In the genomic region with DNA sequence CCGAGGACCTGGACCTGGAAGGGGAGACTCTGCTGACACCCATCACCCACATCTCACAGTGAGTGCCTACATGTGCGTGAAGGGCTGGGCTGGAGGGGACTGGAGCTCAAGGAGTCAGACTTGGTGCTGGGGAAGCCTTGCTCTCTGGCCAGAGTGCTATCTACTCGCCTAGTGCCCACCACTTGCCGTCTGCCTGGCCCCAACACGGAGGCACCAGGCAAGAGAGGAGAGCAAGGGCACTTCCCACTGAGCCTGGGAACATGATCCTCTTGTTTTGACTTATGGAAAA, we compare ENCODE assay signal across 16 cellular contexts. TPM values are rescaled to one million over a fixed set of nuclear protein-coding genes. Genes with fewer than 3 reads are reported as not detected.
DNase-seq lines count a peak whose midpoint lies in the region; ATAC-seq and TF ChIP-seq lines count a peak whose summit lies in the region.
"Had no signal": no experiment of that assay in that cellular context is flagged by ENCODE, and none has a peak within 500 bp of the region (broad histone marks: within the 10 kb centered on the region; RNA-seq: fewer than 3 reads in every experiment).

No MANE protein-coding gene starts in this region.

- no peak for TF ChIP-seq CTCF in GM13976 (IDR thresholded peaks at IDR 0.05; ENCODE audit: borderline replicate concordance, control extremely low read depth, extremely low read depth, insufficient read depth, missing control alignments)
- no peak for TF ChIP-seq CTCF in coronary artery (IDR thresholded peaks at IDR 0.05)
- no peak for TF ChIP-seq CTCF in osteoblast (IDR thresholded peaks at IDR 0.05; ENCODE audit: extremely low read depth, low read depth, low read length)

- H3K4me3 Mint-ChIP-seq in activated CD4-positive, alpha-beta T cell treated with anti-CD3 and anti-CD28 coated beads, Interleukin-2, amount 10 ng/mL, durations not matched to agents 24 days and 14 days: no peak overlapping the region
- H3K4me3 Mint-ChIP-seq: CD14-positive monocyte; CD8-positive, alpha-beta T cell had no signal

- H3K36me3 ChIP-seq in osteoblast (ENCODE audit: insufficient read depth, low read length): peaks cover 10% of the 10 kb centered on the region

- H3K4me2 ChIP-seq in osteoblast (ENCODE audit: insufficient read depth, low read length): no peak overlapping the region

- ATAC-seq in HG03520 (IDR thresholded peaks at IDR 0.05; ENCODE audit: unreplicated experiment): no peak
- ATAC-seq: CD8-positive, alpha-beta T cell; HCT116 had no signal

- H3K4me1 ChIP-seq in osteoblast (ENCODE audit: insufficient read depth, low read length): no peaks in the 10 kb centered on the region

- H3K9me3 Mint-ChIP-seq in activated CD4-positive, alpha-beta T cell treated with anti-CD3 and anti-CD28 coated beads, Interleukin-2, amount 10 ng/mL, durations not matched to agents 24 days and 14 days: peaks cover 10% of the 10 kb centered on the region

- H3K9me3 ChIP-seq in osteoblast (ENCODE audit: low read depth, low read length): peaks cover 29% of the 10 kb centered on the region

- DNase-seq in activated CD4-positive, alpha-beta T cell treated with anti-CD3 and anti-CD28 coated beads, Interleukin-2, amount 10 ng/mL, durations not matched to agents 24 days and 14 days: peak; percentile 32
- DNase-seq in activated CD4-positive, alpha-beta T cell treated with anti-CD3 and anti-CD28 coated beads for 1 hour: no peak
- DNase-seq in GM13976 (ENCODE audit: low spot score): peak; percentile 11
- DNase-seq in coronary artery (ENCODE audit: low spot score): peak; percentile 47
- DNase-seq in osteoblast (ENCODE audit: insufficient read length, low spot score, missing footprints): peak; percentile 48
- DNase-seq in DMS79 (lab: John Stamatoyannopoulos, UW): no peak
- no peak for DNase-seq in NCI-H446 (lab: John Stamatoyannopoulos, UW)
- DNase-seq: CD8-positive, alpha-beta T cell; COR-L47; DMS153; DND-41; GDM1 had no signal

- in situ Hi-C loops in GM13976 (cut with MboI; ENCODE audit: low sequenced_read_pairs, unreplicated experiment): no loop called here

- peaks cover 17% of the 10 kb centered on the region for H4K20me1 ChIP-seq in osteoblast (ENCODE audit: insufficient read depth, low read length)

- H3K27ac ChIP-seq in coronary artery (no peak overlapping the region), osteoblast (ENCODE audit: low read depth, low read length) (no peak overlapping the region)
- H3K27ac ChIP-seq: 22Rv1 had no signal

- peaks cover 10% of the 10 kb centered on the region for H3K36me3 Mint-ChIP-seq in activated CD4-positive, alpha-beta T cell treated with anti-CD3 and anti-CD28 coated beads, Interleukin-2, amount 10 ng/mL, durations not matched to agents 24 days and 14 days (ENCODE audit: low read depth)

- H3K4me3 ChIP-seq in coronary artery (no peak overlapping the region), osteoblast (ENCODE audit: insufficient read depth, low read length) (no peak overlapping the region)

- H3K27me3 Mint-ChIP-seq in activated CD4-positive, alpha-beta T cell treated with anti-CD3 and anti-CD28 coated beads, Interleukin-2, amount 10 ng/mL, durations not matched to agents 24 days and 14 days: no peaks in the 10 kb centered on the region

- H2AFZ ChIP-seq in osteoblast (ENCODE audit: low read length): no peak overlapping the region

- peaks cover 5% of the 10 kb centered on the region for H3K79me2 ChIP-seq in osteoblast (ENCODE audit: insufficient read depth, low read length)

- no peaks in the 10 kb centered on the region for H3K4me1 Mint-ChIP-seq in activated CD4-positive, alpha-beta T cell treated with anti-CD3 and anti-CD28 coated beads, Interleukin-2, amount 10 ng/mL, durations not matched to agents 24 days and 14 days
- H3K4me1 Mint-ChIP-seq: CD14-positive monocyte had no signal

- intact Hi-C loops in activated CD4-positive, alpha-beta T cell treated with anti-CD3 and anti-CD28 coated beads, Interleukin-2, amount 10 ng/mL, durations not matched to agents 24 days and 14 days (cut with micrococcal nuclease): no loop called here

- H3K27me3 ChIP-seq in osteoblast (ENCODE audit: insufficient read depth, low read length): no peaks in the 10 kb centered on the region

- no peak overlapping the region for H3K27ac Mint-ChIP-seq in activated CD4-positive, alpha-beta T cell treated with anti-CD3 and anti-CD28 coated beads, Interleukin-2, amount 10 ng/mL, durations not matched to agents 24 days and 14 days
- H3K27ac Mint-ChIP-seq: CD8-positive, alpha-beta T cell had no signal

RNA-seq across cellular contexts. Expression of a gene that starts 37.8 kb away (rescaled TPM):
- total RNA-seq in activated CD4-positive, alpha-beta T cell treated with anti-CD3 and anti-CD28 coated beads, Interleukin-2, amount 10 ng/mL, durations not matched to agents 24 days and 14 days: 0.59 and 0.61 TPM in 2 replicates
- 5.1 and 6.2 TPM in 2 replicates for total RNA-seq in osteoblast

Comparison
In these comparisons a context has a peak if more than half of its experiments do, and no peak if none do; other contexts are left out.
1. DNase-seq: peak in activated CD4-positive, alpha-beta T cell treated with anti-CD3 and anti-CD28 coated beads, Interleukin-2, amount 10 ng/mL, durations not matched to agents 24 days and 14 days (single experiment), GM13976 (single experiment), coronary artery (single experiment) and osteoblast (single experiment); none in activated CD4-positive, alpha-beta T cell treated with anti-CD3 and anti-CD28 coated beads for 1 hour (single experiment), DMS79 (single experiment) and NCI-H446 (0 of 2).